Comparison of ENCODE assay signal across 1 cellular context in genomic region chr9:131034749-131035148, GRCh38. TPM values are rescaled to one million over a fixed set of nuclear protein-coding genes. Genes with fewer than 3 reads are reported as not detected.
"Had no signal": no experiment of that assay in that cellular context is flagged by ENCODE, and none has a peak within 500 bp of the region (broad histone marks: within the 10 kb centered on the region; RNA-seq: fewer than 3 reads in every experiment).

No MANE protein-coding gene starts in this region.

RNA-seq across cellular contexts. Expression of gene LAMC3, which starts 25.8 kb away (rescaled TPM):
- total RNA-seq: foreskin keratinocyte had no signal
- polyA plus RNA-seq: foreskin keratinocyte had no signal
